8 cellular contexts compared by ENCODE assay signal in genomic region chr15:74841761-74842385, GRCh38.
DNase-seq lines count a peak whose midpoint lies in the region; ATAC-seq and TF ChIP-seq lines count a peak whose summit lies in the region.

No MANE protein-coding gene starts in this region.

- H3K27me3 ChIP-seq in BLaER1, result no peaks in the 10 kb centered on the region

- H3K4me1 Mint-ChIP-seq in dendritic cell treated with granulocyte-macrophage colony-stimulating factor and Interleukin-4, amounts not matched to agents 40 ng/mL and 50 ng/mL, for 4 days (ENCODE audit: low read depth), result peaks cover 42% of the 10 kb centered on the region
- H3K4me1 Mint-ChIP-seq in nephron, result peaks cover 25% of the 10 kb centered on the region

- no peaks in the 10 kb centered on the region for H3K9me3 ChIP-seq in BLaER1

- H3K36me3 ChIP-seq in BLaER1, result peaks cover 60% of the 10 kb centered on the region

- H3K4me1 ChIP-seq in BLaER1, result peaks cover 84% of the 10 kb centered on the region

- DNase-seq in LNCaP clone FGC (ENCODE audit: low read depth) (no peak), NCI-H1105 treated with DMSO at 0.1 percent for 48 hours (lab: John Stamatoyannopoulos, UW) (no peak), HCEC 1CT (no peak), SIG-M5 (lab: John Stamatoyannopoulos, UW) (no peak)

- peaks cover 87% of the 10 kb centered on the region for H3K36me3 Mint-ChIP-seq in dendritic cell treated with granulocyte-macrophage colony-stimulating factor and Interleukin-4, amounts not matched to agents 40 ng/mL and 50 ng/mL, for 4 days (ENCODE audit: low read depth)
- peaks cover 17% of the 10 kb centered on the region for H3K36me3 Mint-ChIP-seq in nephron (ENCODE audit: low read depth)

- H3K4me3 ChIP-seq in BLaER1 (peak overlapping the region; percentile 91), LNCaP clone FGC (ENCODE audit: low read depth, low read length) (peak overlapping the region; percentile 82)

- peaks cover 27% of the 10 kb centered on the region; the same call in 1 of the 2 replicates for H4K20me1 ChIP-seq in BLaER1

- ATAC-seq in HG03045 (IDR thresholded peaks at IDR 0.05; ENCODE audit: unreplicated experiment), result no peak

- peak overlapping the region; percentile 83 for H3K27ac Mint-ChIP-seq in dendritic cell treated with granulocyte-macrophage colony-stimulating factor and Interleukin-4, amounts not matched to agents 40 ng/mL and 50 ng/mL, for 4 days
- H3K27ac Mint-ChIP-seq in nephron, result no peak overlapping the region

- peak overlapping the region; percentile 87 for H3K4me3 Mint-ChIP-seq in dendritic cell treated with granulocyte-macrophage colony-stimulating factor and Interleukin-4, amounts not matched to agents 40 ng/mL and 50 ng/mL, for 4 days
- peak overlapping the region; percentile 92 to 95 (median 94) for H3K4me3 Mint-ChIP-seq in nephron

- peak overlapping the region; percentile 93 for H3K27ac ChIP-seq in BLaER1

- peak overlapping the region; percentile 92 for H3K4me2 ChIP-seq in BLaER1

- no peaks in the 10 kb centered on the region for H3K27me3 Mint-ChIP-seq in dendritic cell treated with granulocyte-macrophage colony-stimulating factor and Interleukin-4, amounts not matched to agents 40 ng/mL and 50 ng/mL, for 4 days
- no peaks in the 10 kb centered on the region for H3K27me3 Mint-ChIP-seq in nephron (ENCODE audit: low read depth)

- peak overlapping the region; percentile 91 for H3K9ac ChIP-seq in BLaER1

- H3K9me3 Mint-ChIP-seq in dendritic cell treated with granulocyte-macrophage colony-stimulating factor and Interleukin-4, amounts not matched to agents 40 ng/mL and 50 ng/mL, for 4 days, result no peaks in the 10 kb centered on the region
- H3K9me3 Mint-ChIP-seq in nephron, result no peaks in the 10 kb centered on the region

- TF ChIP-seq CTCF in LNCaP clone FGC (IDR thresholded peaks at IDR 0.05; ENCODE audit: control insufficient read depth, extremely low read depth, insufficient read depth) (no peak), nephron (IDR thresholded peaks at IDR 0.05; ENCODE audit: unreplicated experiment in 3 of 3) (no peak)

- intact Hi-C loops in dendritic cell treated with granulocyte-macrophage colony-stimulating factor and Interleukin-4, amounts not matched to agents 40 ng/mL and 50 ng/mL, for 4 days (cut with micrococcal nuclease), result loop anchor here (2.0 to 5.0 kb wide), 2 partner anchors 59 to 95 kb away; partner anchors contain the start of gene COX5A
